In genomic region chrX:52852110-52852872, GRCh38 we compare ENCODE assay signal across 27 cellular contexts. TPM values are rescaled to one million over a fixed set of nuclear protein-coding genes. Genes with fewer than 3 reads are reported as not detected.
DNase-seq lines count a peak whose midpoint lies in the region; ATAC-seq and TF ChIP-seq lines count a peak whose summit lies in the region.
"Had no signal": no experiment of that assay in that cellular context is flagged by ENCODE, and none has a peak within 500 bp of the region (broad histone marks: within the 10 kb centered on the region; RNA-seq: fewer than 3 reads in every experiment).

No MANE protein-coding gene starts in this region.

- no peaks in the 10 kb centered on the region for H3K27me3 Mint-ChIP-seq in activated naive CD4-positive, alpha-beta T cell treated with anti-CD3 and anti-CD28 coated beads for 36 hours (ENCODE audit: low read depth)
- H3K27me3 Mint-ChIP-seq: activated B cell treated with CpG ODN at 0.5 μM for 24 hours had no signal

- H3K4me3 Mint-ChIP-seq in activated naive CD4-positive, alpha-beta T cell treated with anti-CD3 and anti-CD28 coated beads for 36 hours = no peak overlapping the region
- H3K4me3 Mint-ChIP-seq: activated B cell treated with CpG ODN at 0.5 μM for 24 hours; activated CD8-positive, alpha-beta T cell treated with anti-CD3 and anti-CD28 coated beads, Interleukin-2, amount 10 ng/mL, durations not matched to agents 7 days and 5 days; activated naive CD8-positive, alpha-beta T cell; activated T-cell treated with anti-CD3 and anti-CD28 coated beads, Interleukin-2, amount 50 U/mL, for 72 hours; T-helper 2 cell treated with Interferon-gamma antibody and Interleukin-4, amounts not matched to agents 5 μg/mL and 100 μg/mL, for 36 hours had no signal

- H3K4me3 ChIP-seq in fibroblast of the aortic adventitia (ENCODE audit: low read depth, low read length) (no peak overlapping the region), lower leg skin (ENCODE audit: low read depth, poor library complexity, severe bottlenecking) (no peak overlapping the region)
- H3K4me3 ChIP-seq: BLaER1 treated with 17β-estradiol and CSF1 and Interleukin-3, amounts not matched to agents 10 nM and 100 nM; lung; ovary had no signal

- CTCF ChIA-PET in activated naive CD4-positive, alpha-beta T cell treated with anti-CD3 and anti-CD28 coated beads for 36 hours (lab: Charles Lee) = no interaction called here

- no peaks in the 10 kb centered on the region for H3K9me3 Mint-ChIP-seq in activated naive CD4-positive, alpha-beta T cell treated with anti-CD3 and anti-CD28 coated beads for 36 hours
- H3K9me3 Mint-ChIP-seq in activated naive CD4-positive, alpha-beta T cell treated with anti-CD3 and anti-CD28 coated beads, Interleukin-2, amount 50 U/mL, for 72 hours = no peaks in the 10 kb centered on the region
- H3K9me3 Mint-ChIP-seq: activated B cell treated with CpG ODN at 0.5 μM for 24 hours; activated T-cell treated with anti-CD3 and anti-CD28 coated beads, Interleukin-2, amount 50 U/mL, for 72 hours; stimulated activated naive B cell treated with anti-CD40 and anti-IgM and Interleukin-4, amounts not matched to agents 10 μg/mL and 1 μg/mL and 100 μg/mL, for 72 hours; T-helper 2 cell treated with Interferon-gamma antibody and Interleukin-4, amounts not matched to agents 5 μg/mL and 100 μg/mL, for 36 hours had no signal

- peak overlapping the region; percentile 59 for H3K27ac Mint-ChIP-seq in activated naive CD4-positive, alpha-beta T cell treated with anti-CD3 and anti-CD28 coated beads for 36 hours
- no peak overlapping the region for H3K27ac Mint-ChIP-seq in activated naive CD4-positive, alpha-beta T cell treated with anti-CD3 and anti-CD28 coated beads, Interleukin-2, amount 50 U/mL, for 72 hours
- H3K27ac Mint-ChIP-seq: activated B cell treated with CpG ODN at 0.5 μM for 24 hours; activated CD8-positive, alpha-beta T cell treated with anti-CD3 and anti-CD28 coated beads, Interleukin-2, amount 10 ng/mL, durations not matched to agents 7 days and 5 days; activated naive CD8-positive, alpha-beta T cell; activated T-cell treated with anti-CD3 and anti-CD28 coated beads, Interleukin-2, amount 50 U/mL, for 72 hours; T-helper 2 cell treated with Interferon-gamma antibody and Interleukin-4, amounts not matched to agents 5 μg/mL and 100 μg/mL, for 36 hours had no signal

- no peak for DNase-seq in activated naive CD4-positive, alpha-beta T cell treated with anti-CD3 and anti-CD28 coated beads for 36 hours
- DNase-seq in activated naive CD4-positive, alpha-beta T cell treated with anti-CD3 and anti-CD28 coated beads, Interleukin-2, amount 50 U/mL, for 72 hours (ENCODE audit: low spot score in 2 of 2) = no peak
- peak; percentile 6 for DNase-seq in SW480 (ENCODE audit: low spot score)
- DNase-seq in fibroblast of the aortic adventitia (ENCODE audit: low read depth) = peak; percentile 1
- no peak for DNase-seq in DMS53 (lab: John Stamatoyannopoulos, UW)
- no peak for DNase-seq in activated CD4-positive, alpha-beta T cell treated with anti-CD3 and anti-CD28 coated beads for 1 hour
- DNase-seq in lower leg skin (ENCODE audit: low spot score in 2 of 2) = no peak
- DNase-seq: 8988T; activated B cell treated with CpG ODN at 0.5 μM for 24 hours; activated CD8-positive, alpha-beta T cell treated with anti-CD3 and anti-CD28 coated beads, Interleukin-2, amount 10 ng/mL, durations not matched to agents 7 days and 5 days; activated T-cell treated with anti-CD3 and anti-CD28 coated beads, Interleukin-2, amount 50 U/mL, for 72 hours; DMS 273 treated with DMSO at 0.1 percent for 48 hours; erythroblast; H7; head of caudate nucleus; NCI-H187; NCI-H774; ovary had no signal

- H3K36me3 Mint-ChIP-seq in activated naive CD4-positive, alpha-beta T cell treated with anti-CD3 and anti-CD28 coated beads for 36 hours (ENCODE audit: low read depth) = no peaks in the 10 kb centered on the region
- no peaks in the 10 kb centered on the region for H3K36me3 Mint-ChIP-seq in activated naive CD4-positive, alpha-beta T cell treated with anti-CD3 and anti-CD28 coated beads, Interleukin-2, amount 50 U/mL, for 72 hours
- H3K36me3 Mint-ChIP-seq: activated naive CD8-positive, alpha-beta T cell; naive B cell; stimulated activated naive B cell treated with anti-CD40 and anti-IgM and Interleukin-4, amounts not matched to agents 10 μg/mL and 1 μg/mL and 100 μg/mL, for 72 hours had no signal

- H3K4me1 Mint-ChIP-seq in activated naive CD4-positive, alpha-beta T cell treated with anti-CD3 and anti-CD28 coated beads for 36 hours (ENCODE audit: low read depth) = no peaks in the 10 kb centered on the region

- intact Hi-C loops in activated naive CD4-positive, alpha-beta T cell treated with anti-CD3 and anti-CD28 coated beads for 36 hours (cut with micrococcal nuclease) = no loop called here
- intact Hi-C loops in lower leg skin (cut with DNase I; ENCODE audit: low total_unique reads) = no loop called here

- no peak for ATAC-seq in activated naive CD4-positive, alpha-beta T cell treated with anti-CD3 and anti-CD28 coated beads, Interleukin-2, amount 50 U/mL, for 72 hours
- ATAC-seq in HG03354 (IDR thresholded peaks at IDR 0.05; ENCODE audit: poor library complexity, severe bottlenecking, unreplicated experiment) = no peak
- ATAC-seq: activated CD8-positive, alpha-beta T cell treated with anti-CD3 and anti-CD28 coated beads, Interleukin-2, amount 10 ng/mL, durations not matched to agents 7 days and 5 days; activated T-cell treated with anti-CD3 and anti-CD28 coated beads, Interleukin-2, amount 50 U/mL, for 72 hours; sciatic nerve had no signal

- TF ChIP-seq POLR2A in lower leg skin (IDR thresholded peaks at IDR 0.05) = no peak

- WGBS in lower leg skin, 2 donors = 73 to 76% methylated on average over 10 of the region's 10 CpGs

- TF ChIP-seq CTCF in fibroblast of the aortic adventitia (IDR thresholded peaks at IDR 0.05; ENCODE audit: insufficient read depth, low read length) (no peak), lower leg skin (IDR thresholded peaks at IDR 0.05) (no peak)

RNA-seq across cellular contexts. Expression of gene XAGE3, which starts 15.6 kb away (rescaled TPM):
- total RNA-seq in activated naive CD4-positive, alpha-beta T cell treated with anti-CD3 and anti-CD28 coated beads for 36 hours = not detected
- not detected for total RNA-seq in activated naive CD4-positive, alpha-beta T cell treated with anti-CD3 and anti-CD28 coated beads, Interleukin-2, amount 50 U/mL, for 72 hours
- total RNA-seq in fibroblast of the aortic adventitia (ENCODE audit: low replicate concordance) (not detected in 2 replicates), lower leg skin (not detected)
- total RNA-seq: activated B cell treated with CpG ODN at 0.5 μM for 24 hours; activated CD8-positive, alpha-beta T cell treated with anti-CD3 and anti-CD28 coated beads, Interleukin-2, amount 10 ng/mL, durations not matched to agents 7 days and 5 days; activated T-cell treated with anti-CD3 and anti-CD28 coated beads, Interleukin-2, amount 50 U/mL, for 72 hours; dermis microvascular lymphatic vessel endothelial cell; H7; lung; ovary; sciatic nerve had no signal

RNA-seq across cellular contexts. Expression of gene XAGE5, which starts 41.2 kb away (rescaled TPM):
- total RNA-seq in activated naive CD4-positive, alpha-beta T cell treated with anti-CD3 and anti-CD28 coated beads for 36 hours = not detected
- not detected for total RNA-seq in activated naive CD4-positive, alpha-beta T cell treated with anti-CD3 and anti-CD28 coated beads, Interleukin-2, amount 50 U/mL, for 72 hours
- total RNA-seq in fibroblast of the aortic adventitia (ENCODE audit: low replicate concordance) (not detected in 2 replicates), lower leg skin (not detected)
- total RNA-seq: activated B cell treated with CpG ODN at 0.5 μM for 24 hours; activated CD8-positive, alpha-beta T cell treated with anti-CD3 and anti-CD28 coated beads, Interleukin-2, amount 10 ng/mL, durations not matched to agents 7 days and 5 days; activated T-cell treated with anti-CD3 and anti-CD28 coated beads, Interleukin-2, amount 50 U/mL, for 72 hours; dermis microvascular lymphatic vessel endothelial cell; H7; lung; ovary; sciatic nerve had no signal

RNA-seq across cellular contexts. Expression of gene FAM156B, which starts 44.8 kb away (rescaled TPM):
- total RNA-seq in activated naive CD4-positive, alpha-beta T cell treated with anti-CD3 and anti-CD28 coated beads for 36 hours = 10 to 100 TPM; 12.6 to 13.5 TPM
- total RNA-seq in activated naive CD4-positive, alpha-beta T cell treated with anti-CD3 and anti-CD28 coated beads, Interleukin-2, amount 50 U/mL, for 72 hours = 10 to 100 TPM; 19.2 to 23.3 TPM
- total RNA-seq in fibroblast of the aortic adventitia (ENCODE audit: low replicate concordance) (7.9 and 26.5 TPM in 2 replicates), lower leg skin (10 to 100 TPM; 42.6 to 50.9 (median 44.6) TPM)

RNA-seq across cellular contexts. Expression of gene SPANXN5, which starts 55.1 kb away (rescaled TPM):
- not detected for total RNA-seq in activated naive CD4-positive, alpha-beta T cell treated with anti-CD3 and anti-CD28 coated beads for 36 hours
- not detected for total RNA-seq in activated naive CD4-positive, alpha-beta T cell treated with anti-CD3 and anti-CD28 coated beads, Interleukin-2, amount 50 U/mL, for 72 hours
- total RNA-seq in fibroblast of the aortic adventitia (ENCODE audit: low replicate concordance) = not detected in 2 replicates
- not detected for total RNA-seq in lower leg skin
- total RNA-seq: activated B cell treated with CpG ODN at 0.5 μM for 24 hours; activated CD8-positive, alpha-beta T cell treated with anti-CD3 and anti-CD28 coated beads, Interleukin-2, amount 10 ng/mL, durations not matched to agents 7 days and 5 days; activated T-cell treated with anti-CD3 and anti-CD28 coated beads, Interleukin-2, amount 50 U/mL, for 72 hours; dermis microvascular lymphatic vessel endothelial cell; H7; lung; ovary; sciatic nerve had no signal

Comparison
In these comparisons a context has a peak if more than half of its experiments do, and no peak if none do; other contexts are left out.
1. DNase-seq: peak in SW480 (single experiment) and fibroblast of the aortic adventitia (single experiment); none in activated naive CD4-positive, alpha-beta T cell treated with anti-CD3 and anti-CD28 coated beads for 36 hours (single experiment), activated naive CD4-positive, alpha-beta T cell treated with anti-CD3 and anti-CD28 coated beads, Interleukin-2, amount 50 U/mL, for 72 hours (0 of 2), DMS53 (single experiment), activated CD4-positive, alpha-beta T cell treated with anti-CD3 and anti-CD28 coated beads for 1 hour (single experiment) and lower leg skin (0 of 2).